1 cellular context compared by ENCODE assay signal in the genomic region with DNA sequence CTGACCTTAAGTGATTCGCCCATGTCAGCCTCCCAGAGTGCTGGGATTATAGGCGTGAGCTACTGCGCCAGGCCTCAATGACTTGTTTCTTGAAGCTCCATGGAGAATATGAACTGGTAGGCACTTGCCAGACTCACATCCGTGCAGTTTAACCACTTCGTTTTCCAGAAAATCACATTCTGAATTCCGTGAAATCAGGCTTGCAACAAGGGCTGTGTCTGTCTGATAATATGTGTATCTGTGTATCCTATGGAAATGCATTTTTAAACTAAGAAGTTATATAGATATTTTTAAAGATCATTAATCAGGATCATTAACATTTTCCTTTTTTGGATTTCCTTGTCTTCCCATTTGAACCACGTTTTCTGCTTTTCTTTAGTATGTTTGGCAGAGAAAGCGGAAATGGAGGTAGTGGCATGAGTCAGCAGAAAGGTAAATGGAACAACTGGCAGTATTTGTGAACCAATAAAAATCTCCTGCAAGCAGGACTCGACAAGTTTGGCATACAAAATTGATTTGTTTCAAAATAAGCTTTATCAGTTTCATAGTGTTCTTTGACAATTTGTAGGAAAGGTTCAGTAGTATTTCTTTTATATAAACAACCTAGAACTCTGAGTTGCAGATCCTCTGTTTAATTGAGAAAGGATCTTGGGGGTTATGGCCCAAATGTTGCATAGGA.
TF ChIP-seq lines count a peak whose summit lies in the region.

No MANE protein-coding gene starts in this region.

TF ChIP-seq in endothelial cell of umbilical vein, 7 proteins besides CTCF, POLR2A, EP300 and RAD21 (continued from another document):
- no peak for TF ChIP-seq POLR2AphosphoS5 (IDR thresholded peaks at IDR 0.05; ENCODE audit: insufficient read depth, low read depth, low read length)
- TF ChIP-seq EZH2 (IDR thresholded peaks at IDR 0.05; ENCODE audit: borderline replicate concordance, low read depth, low read length, severe bottlenecking): no peak
- no peak for TF ChIP-seq MYC (IDR thresholded peaks at IDR 0.05; ENCODE audit: low read depth, low read length)
- TF ChIP-seq, protein P1, sequence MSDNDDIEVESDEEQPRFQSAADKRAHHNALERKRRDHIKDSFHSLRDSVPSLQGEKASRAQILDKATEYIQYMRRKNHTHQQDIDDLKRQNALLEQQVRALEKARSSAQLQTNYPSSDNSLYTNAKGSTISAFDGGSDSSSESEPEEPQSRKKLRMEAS (IDR thresholded peaks at IDR 0.05; ENCODE audit: insufficient read depth, insufficient read length): no peak
